17 cellular contexts compared by ENCODE assay signal in the genomic region with DNA sequence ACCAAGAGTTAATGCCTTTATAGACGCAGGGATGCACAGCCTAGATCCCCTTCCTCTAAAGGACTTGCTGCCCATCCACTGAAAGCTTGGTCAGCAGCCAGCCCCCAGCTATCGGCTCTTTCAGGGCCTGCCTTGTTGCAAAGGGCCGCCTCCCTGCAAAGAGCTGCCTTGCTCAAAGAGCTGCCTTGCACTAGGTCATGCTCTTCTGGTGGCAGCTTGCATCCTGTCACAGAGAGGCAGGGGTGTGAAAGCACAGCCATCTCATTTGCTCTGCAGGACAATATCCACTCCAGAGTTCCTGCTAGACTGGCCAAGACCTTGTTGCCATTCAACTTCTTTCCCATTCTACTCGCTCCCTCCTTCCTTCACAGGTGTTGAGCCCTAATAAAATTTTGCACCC.
DNase-seq lines count a peak whose midpoint lies in the region; ATAC-seq and TF ChIP-seq lines count a peak whose summit lies in the region.
"Had no signal": no experiment of that assay in that cellular context is flagged by ENCODE, and none has a peak within 500 bp of the region (broad histone marks: within the 10 kb centered on the region; RNA-seq: fewer than 3 reads in every experiment).

No MANE protein-coding gene starts in this region.

- no peak overlapping the region for H3K4me2 ChIP-seq in mesenchymal stem cell (ENCODE audit: low read length, poor library complexity, severe bottlenecking)
- H3K4me2 ChIP-seq: PC-9 had no signal

- H2BK120ac ChIP-seq in mesenchymal stem cell (ENCODE audit: low read depth, low read length), result no peak overlapping the region

- peaks cover 46% of the 10 kb centered on the region for H3K4me1 ChIP-seq in left ventricle myocardium inferior
- peaks cover 4% of the 10 kb centered on the region for H3K4me1 ChIP-seq in mesenchymal stem cell (ENCODE audit: control insufficient read depth, insufficient read depth, low read depth, low read length)
- peaks cover 15% of the 10 kb centered on the region for H3K4me1 ChIP-seq in ovary (ENCODE audit: insufficient read depth)
- H3K4me1 ChIP-seq: HAP-1 had no signal

- intact Hi-C loops in left ventricle myocardium superior (cut with micrococcal nuclease), result no loop called here
- intact Hi-C loops in left ventricle myocardium inferior (cut with micrococcal nuclease), result loop anchor here (10.0 kb wide), 1 partner anchor 124 kb away; no protein-coding TSS in a partner anchor
- intact Hi-C loops in ovary (cut with DNase I), result loop anchor here in 2 of 4 donors (10.0 kb wide), 1 partner anchor 124 kb away; no protein-coding TSS in a partner anchor

- no peak overlapping the region for H4K91ac ChIP-seq in mesenchymal stem cell (ENCODE audit: low read length)

- H3K23ac ChIP-seq in mesenchymal stem cell (ENCODE audit: low read length in 2 of 2), result no peak overlapping the region

- no peak overlapping the region for H2AK5ac ChIP-seq in mesenchymal stem cell (ENCODE audit: low read length, severe bottlenecking)

- peaks cover 2% of the 10 kb centered on the region for H3K79me1 ChIP-seq in mesenchymal stem cell (replicated peaks; ENCODE audit: low read length, poor library complexity, severe bottlenecking)

- no peaks in the 10 kb centered on the region for H3K9me3 ChIP-seq in left ventricle myocardium inferior (replicated peaks)
- no peaks in the 10 kb centered on the region for H3K9me3 ChIP-seq in mesenchymal stem cell (ENCODE audit: control insufficient read depth, low read length)
- H3K9me3 ChIP-seq in ovary, result no peaks in the 10 kb centered on the region
- H3K9me3 ChIP-seq: HAP-1, SK-N-SH had no signal

- no peak overlapping the region for H3K14ac ChIP-seq in mesenchymal stem cell (ENCODE audit: low read length in 2 of 2)

- no peak overlapping the region for H4K8ac ChIP-seq in mesenchymal stem cell (ENCODE audit: low read length)

- ATAC-seq in left ventricle myocardium superior (peak; percentile 17), HG02678 (IDR thresholded peaks at IDR 0.05; ENCODE audit: unreplicated experiment) (no peak), HG03135 (IDR thresholded peaks at IDR 0.05; ENCODE audit: unreplicated experiment) (no peak)

- CTCF ChIA-PET in RWPE1 (lab: Yijun Ruan, JAX), result interaction anchor here (0.5 to 1.3 kb wide), 2 partner anchors 122 to 785 kb away, joined by 4 to 10 read pairs; no protein-coding TSS in a partner anchor

- TF ChIP-seq CTCF in left ventricle myocardium inferior (IDR thresholded peaks at IDR 0.05; ENCODE audit: borderline replicate concordance) (no peak), RWPE1 (conservative IDR thresholded peaks at IDR 0.05; ENCODE audit: low read depth) (no peak), ovary (IDR thresholded peaks at IDR 0.05) (no peak)

- TF ChIP-seq POLR2A in ovary (IDR thresholded peaks at IDR 0.05), result no peak

- POLR2A ChIA-PET in RWPE1 (lab: Yijun Ruan, JAX; ENCODE audit: low non-redundant PET), result no interaction called here

- H3K27me3 ChIP-seq in left ventricle myocardium inferior (ENCODE audit: low read depth) (no peaks in the 10 kb centered on the region), mesenchymal stem cell (ENCODE audit: control insufficient read depth in 1 of 2, insufficient read depth in 1 of 2, low read length in 2 of 2) (no peaks in the 10 kb centered on the region), ovary (no peaks in the 10 kb centered on the region)

- H2AFZ ChIP-seq in mesenchymal stem cell (ENCODE audit: low read depth, low read length), result no peak overlapping the region
- H2AFZ ChIP-seq: PC-9 had no signal

- no peak for TF ChIP-seq EP300 in ovary (IDR thresholded peaks at IDR 0.05)

- H3K9ac ChIP-seq in mesenchymal stem cell (ENCODE audit: low read length), result peak overlapping the region; percentile 2
- H3K9ac ChIP-seq: SK-N-SH had no signal

- H3K18ac ChIP-seq in mesenchymal stem cell (ENCODE audit: low read depth in 1 of 2, low read length in 2 of 2), result no peak overlapping the region

- H3K36me3 ChIP-seq in left ventricle myocardium inferior, result no peaks in the 10 kb centered on the region
- H3K36me3 ChIP-seq in mesenchymal stem cell (ENCODE audit: control insufficient read depth in 1 of 2, insufficient read depth in 2 of 2, low read depth in 1 of 2, low read length in 2 of 2), result no peaks in the 10 kb centered on the region
- no peaks in the 10 kb centered on the region for H3K36me3 ChIP-seq in ovary
- H3K36me3 ChIP-seq: HAP-1 had no signal

- H3K4me3 ChIP-seq in left ventricle myocardium inferior, result no peak overlapping the region
- no peak overlapping the region for H3K4me3 ChIP-seq in mesenchymal stem cell (ENCODE audit: insufficient read depth in 1 of 2, low read depth in 1 of 2, low read length in 2 of 2)
- no peak overlapping the region for H3K4me3 ChIP-seq in ovary
- H3K4me3 ChIP-seq: HAP-1, PC-9 had no signal

- H3K27ac ChIP-seq in left ventricle myocardium inferior (replicated peaks) (no peak overlapping the region), RWPE1 (peak overlapping the region; percentile 20; the same call in 1 of the 2 replicates), mesenchymal stem cell (ENCODE audit: low read length, poor library complexity, severe bottlenecking) (no peak overlapping the region), ovary (no peak overlapping the region)
- H3K27ac ChIP-seq: C4-2B, PC-9 had no signal

- H2BK15ac ChIP-seq in mesenchymal stem cell (ENCODE audit: low read depth, poor library complexity, severe bottlenecking), result no peak overlapping the region

- no peak overlapping the region for H3K4ac ChIP-seq in mesenchymal stem cell (ENCODE audit: low read depth in 1 of 2, low read length in 2 of 2)

- no peak overlapping the region for H2BK12ac ChIP-seq in mesenchymal stem cell (ENCODE audit: low read length in 2 of 2)

- H2BK5ac ChIP-seq in mesenchymal stem cell (ENCODE audit: low read depth, low read length, poor library complexity, severe bottlenecking), result no peak overlapping the region

- 84% methylated on average over 4 of the region's 4 CpGs for WGBS in mesenchymal stem cell
- WGBS in ovary, 3 donors, result 78 to 82% (median 79%) methylated on average over 4 of the region's 4 CpGs

- no peak for DNase-seq in left ventricle myocardium superior
- no peak for DNase-seq in left ventricle myocardium inferior
- DNase-seq in RWPE1 (ENCODE audit: low spot score), result no peak
- DNase-seq in mesenchymal stem cell, result no peak
- no peak for DNase-seq in ovary
- DNase-seq: DMS 273 treated with DMSO at 0.1 percent for 48 hours, KBM-7, NCI-H1436, NCI-H2029, NCI-H2171, PC-9, SHP77, SK-N-SH had no signal
